1 cellular context compared by ENCODE assay signal in the genomic region with DNA sequence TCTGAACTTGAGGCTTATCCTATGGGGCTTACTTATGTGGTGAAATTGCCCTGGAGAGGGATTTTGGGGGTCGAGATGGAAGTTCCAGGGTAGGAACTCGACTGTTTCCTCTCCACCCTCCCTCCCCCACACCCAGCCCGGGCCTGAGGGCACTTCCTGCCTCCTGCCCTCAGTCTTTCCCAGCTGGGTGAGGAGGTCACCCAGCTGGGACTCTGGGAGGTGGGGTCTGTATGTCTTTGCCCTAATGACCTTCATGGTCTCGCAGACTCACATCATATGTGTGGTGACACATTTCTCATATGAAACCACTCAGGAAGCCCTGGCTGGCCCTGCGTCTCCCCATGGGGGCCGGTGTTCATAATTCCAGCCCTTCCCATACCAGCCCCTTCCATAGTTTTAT.
TF ChIP-seq lines count a peak whose summit lies in the region.

No MANE protein-coding gene starts in this region.

TF ChIP-seq in GM23338, 12 proteins besides CTCF, POLR2A, EP300 and RAD21 (continued from another document):
- TF ChIP-seq, protein P1, sequence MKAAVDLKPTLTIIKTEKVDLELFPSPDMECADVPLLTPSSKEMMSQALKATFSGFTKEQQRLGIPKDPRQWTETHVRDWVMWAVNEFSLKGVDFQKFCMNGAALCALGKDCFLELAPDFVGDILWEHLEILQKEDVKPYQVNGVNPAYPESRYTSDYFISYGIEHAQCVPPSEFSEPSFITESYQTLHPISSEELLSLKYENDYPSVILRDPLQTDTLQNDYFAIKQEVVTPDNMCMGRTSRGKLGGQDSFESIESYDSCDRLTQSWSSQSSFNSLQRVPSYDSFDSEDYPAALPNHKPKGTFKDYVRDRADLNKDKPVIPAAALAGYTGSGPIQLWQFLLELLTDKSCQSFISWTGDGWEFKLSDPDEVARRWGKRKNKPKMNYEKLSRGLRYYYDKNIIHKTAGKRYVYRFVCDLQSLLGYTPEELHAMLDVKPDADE (IDR thresholded peaks at IDR 0.05) = no peak
TF ChIP-seq in GM23338: peak in this region for 0.
